ENCODE assay signal across 7 cellular contexts in the genomic region with DNA sequence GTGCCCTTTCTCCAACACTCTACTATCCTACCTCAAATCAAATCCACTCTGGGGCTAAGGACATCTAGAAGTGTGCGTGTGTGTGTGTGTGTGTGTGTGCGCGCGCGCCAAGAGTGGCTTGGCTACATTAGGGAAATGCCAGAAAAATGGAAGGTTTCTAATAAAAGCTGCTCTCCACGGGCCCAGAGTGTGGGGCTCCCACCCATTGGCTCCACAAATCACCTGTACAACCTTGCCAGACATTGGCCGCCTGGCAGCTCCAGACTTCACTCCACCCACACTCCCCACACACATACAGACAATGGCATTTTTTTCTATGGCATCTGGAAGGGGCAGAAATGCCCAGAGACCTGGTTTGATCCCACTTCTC. TPM values are rescaled to one million over a fixed set of nuclear protein-coding genes. Genes with fewer than 3 reads are reported as not detected.
DNase-seq lines count a peak whose midpoint lies in the region; ATAC-seq and TF ChIP-seq lines count a peak whose summit lies in the region.

No MANE protein-coding gene starts in this region.

- peaks cover 19% of the 10 kb centered on the region for H3K27me3 ChIP-seq in HUES48 (ENCODE audit: control insufficient read depth, insufficient read depth, low read length)

- peak overlapping the region; percentile 57 for H3K4me3 ChIP-seq in HUES48 (ENCODE audit: low read depth, low read length)
- H3K4me3 ChIP-seq in iPS-18c (ENCODE audit: insufficient read depth, low read depth, low read length) = peak overlapping the region; percentile 64; the same call in 1 of the 2 replicates
- H3K4me3 ChIP-seq in OCI-LY7 (ENCODE audit: low read depth, low read length, poor library complexity, severe bottlenecking) = no peak overlapping the region

- TF ChIP-seq CTCF in WTC11 (IDR thresholded peaks at IDR 0.05) (no peak), OCI-LY7 (conservative IDR thresholded peaks at IDR 0.05; ENCODE audit: low read length) (no peak)

- ATAC-seq in WTC11 = no peak
- ATAC-seq in stimulated activated memory B cell treated with anti-CD40 and anti-IgM and Interleukin-4, amounts not matched to agents 10 μg/mL and 1 μg/mL and 100 μg/mL, for 72 hours = no peak
- ATAC-seq in GM18907 (IDR thresholded peaks at IDR 0.05; ENCODE audit: unreplicated experiment) = no peak

- POLR2A ChIA-PET in WTC11 (lab: Charles Lee) = no interaction called here
- POLR2A ChIA-PET in OCI-LY7 (lab: Charles Lee) = no interaction called here

- H3K79me2 ChIP-seq in OCI-LY7 (ENCODE audit: insufficient read depth, low read depth, low read length) = no peaks in the 10 kb centered on the region

- no peaks in the 10 kb centered on the region for H3K9me3 Mint-ChIP-seq in WTC11
- no peaks in the 10 kb centered on the region for H3K9me3 Mint-ChIP-seq in stimulated activated memory B cell treated with anti-CD40 and anti-IgM and Interleukin-4, amounts not matched to agents 10 μg/mL and 1 μg/mL and 100 μg/mL, for 72 hours

- no peak overlapping the region for H2AFZ ChIP-seq in OCI-LY7 (ENCODE audit: low read length)

- H3K36me3 ChIP-seq in HUES48 (ENCODE audit: control insufficient read depth, insufficient read depth, low read length) (no peaks in the 10 kb centered on the region), OCI-LY7 (ENCODE audit: insufficient read depth, low read length) (no peaks in the 10 kb centered on the region)

- H3K9me2 ChIP-seq in OCI-LY7 (ENCODE audit: insufficient read depth, low read length) = no peaks in the 10 kb centered on the region

- H3K4me3 Mint-ChIP-seq in WTC11 = peak overlapping the region; percentile 70
- H3K4me3 Mint-ChIP-seq in stimulated activated memory B cell treated with anti-CD40 and anti-IgM and Interleukin-4, amounts not matched to agents 10 μg/mL and 1 μg/mL and 100 μg/mL, for 72 hours = peak overlapping the region; percentile 75

- CTCF ChIA-PET in WTC11 (lab: Charles Lee) = interaction anchor here (0.6 to 2.6 kb wide), 12 partner anchors 16 to 297 kb away, joined by 3 to 19 read pairs (median 3); a partner anchor contains a TSS
- CTCF ChIA-PET in OCI-LY7 (lab: Charles Lee; ENCODE audit: unreplicated experiment) = no interaction called here

- H3K27ac ChIP-seq in HUES48 (ENCODE audit: low read depth, low read length) = no peak overlapping the region
- no peak overlapping the region for H3K27ac ChIP-seq in OCI-LY7 (ENCODE audit: low read depth, low read length, poor library complexity, severe bottlenecking)

- H3K36me3 Mint-ChIP-seq in WTC11 = no peaks in the 10 kb centered on the region
- H3K36me3 Mint-ChIP-seq in stimulated activated memory B cell treated with anti-CD40 and anti-IgM and Interleukin-4, amounts not matched to agents 10 μg/mL and 1 μg/mL and 100 μg/mL, for 72 hours = no peaks in the 10 kb centered on the region

- no peak overlapping the region for H3K9ac ChIP-seq in HUES48 (ENCODE audit: low read depth, low read length)

- H3K4me2 ChIP-seq in OCI-LY7 (ENCODE audit: low read length) = no peak overlapping the region

- H3K27me3 Mint-ChIP-seq in WTC11 (ENCODE audit: low read depth) = peaks cover 27% of the 10 kb centered on the region
- H3K27me3 Mint-ChIP-seq in stimulated activated memory B cell treated with anti-CD40 and anti-IgM and Interleukin-4, amounts not matched to agents 10 μg/mL and 1 μg/mL and 100 μg/mL, for 72 hours = peaks cover 46% of the 10 kb centered on the region

- H4K20me1 ChIP-seq in OCI-LY7 (ENCODE audit: insufficient read depth, low read length) = no peaks in the 10 kb centered on the region

- no peak for DNase-seq in WTC11 (ENCODE audit: low spot score)
- DNase-seq in inferior parietal cortex (ENCODE audit: extremely low spot score) = no peak
- no peak for DNase-seq in OCI-LY7 (ENCODE audit: low spot score)

- peaks cover 8% of the 10 kb centered on the region for H3K4me1 Mint-ChIP-seq in WTC11
- peaks cover 9% of the 10 kb centered on the region for H3K4me1 Mint-ChIP-seq in stimulated activated memory B cell treated with anti-CD40 and anti-IgM and Interleukin-4, amounts not matched to agents 10 μg/mL and 1 μg/mL and 100 μg/mL, for 72 hours

- BruUV-seq in OCI-LY7 (replicated peaks; lab: Mats Ljungman, UMichigan) = no TSS peak

- intact Hi-C loops in OCI-LY7 (cut with micrococcal nuclease; ENCODE audit: unreplicated experiment) = no loop called here

- H3K9me3 ChIP-seq in HUES48 (ENCODE audit: control insufficient read depth, insufficient read depth, low read length) = no peaks in the 10 kb centered on the region
- H3K9me3 ChIP-seq in iPS-18c (ENCODE audit: control insufficient read depth, insufficient read depth, low read length) = no peaks in the 10 kb centered on the region
- H3K9me3 ChIP-seq in OCI-LY7 (ENCODE audit: low read length) = no peaks in the 10 kb centered on the region

- peaks cover 4% of the 10 kb centered on the region for H3K4me1 ChIP-seq in HUES48 (ENCODE audit: control insufficient read depth, insufficient read depth, low read length)
- H3K4me1 ChIP-seq in OCI-LY7 (ENCODE audit: insufficient read depth, low read length, poor library complexity, severe bottlenecking) = no peaks in the 10 kb centered on the region

- H3K27ac Mint-ChIP-seq in WTC11 = no peak overlapping the region
- peak overlapping the region; percentile 61 for H3K27ac Mint-ChIP-seq in stimulated activated memory B cell treated with anti-CD40 and anti-IgM and Interleukin-4, amounts not matched to agents 10 μg/mL and 1 μg/mL and 100 μg/mL, for 72 hours

TF ChIP-seq in WTC11, 78 proteins besides CTCF, POLR2A, EP300 and RAD21 (continues in another document):
- TF ChIP-seq, protein P1, sequence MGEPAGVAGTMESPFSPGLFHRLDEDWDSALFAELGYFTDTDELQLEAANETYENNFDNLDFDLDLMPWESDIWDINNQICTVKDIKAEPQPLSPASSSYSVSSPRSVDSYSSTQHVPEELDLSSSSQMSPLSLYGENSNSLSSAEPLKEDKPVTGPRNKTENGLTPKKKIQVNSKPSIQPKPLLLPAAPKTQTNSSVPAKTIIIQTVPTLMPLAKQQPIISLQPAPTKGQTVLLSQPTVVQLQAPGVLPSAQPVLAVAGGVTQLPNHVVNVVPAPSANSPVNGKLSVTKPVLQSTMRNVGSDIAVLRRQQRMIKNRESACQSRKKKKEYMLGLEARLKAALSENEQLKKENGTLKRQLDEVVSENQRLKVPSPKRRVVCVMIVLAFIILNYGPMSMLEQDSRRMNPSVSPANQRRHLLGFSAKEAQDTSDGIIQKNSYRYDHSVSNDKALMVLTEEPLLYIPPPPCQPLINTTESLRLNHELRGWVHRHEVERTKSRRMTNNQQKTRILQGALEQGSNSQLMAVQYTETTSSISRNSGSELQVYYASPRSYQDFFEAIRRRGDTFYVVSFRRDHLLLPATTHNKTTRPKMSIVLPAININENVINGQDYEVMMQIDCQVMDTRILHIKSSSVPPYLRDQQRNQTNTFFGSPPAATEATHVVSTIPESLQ (CRISPR knock-in tag; IDR thresholded peaks at IDR 0.05) = no peak
- TF ChIP-seq, protein P2, sequence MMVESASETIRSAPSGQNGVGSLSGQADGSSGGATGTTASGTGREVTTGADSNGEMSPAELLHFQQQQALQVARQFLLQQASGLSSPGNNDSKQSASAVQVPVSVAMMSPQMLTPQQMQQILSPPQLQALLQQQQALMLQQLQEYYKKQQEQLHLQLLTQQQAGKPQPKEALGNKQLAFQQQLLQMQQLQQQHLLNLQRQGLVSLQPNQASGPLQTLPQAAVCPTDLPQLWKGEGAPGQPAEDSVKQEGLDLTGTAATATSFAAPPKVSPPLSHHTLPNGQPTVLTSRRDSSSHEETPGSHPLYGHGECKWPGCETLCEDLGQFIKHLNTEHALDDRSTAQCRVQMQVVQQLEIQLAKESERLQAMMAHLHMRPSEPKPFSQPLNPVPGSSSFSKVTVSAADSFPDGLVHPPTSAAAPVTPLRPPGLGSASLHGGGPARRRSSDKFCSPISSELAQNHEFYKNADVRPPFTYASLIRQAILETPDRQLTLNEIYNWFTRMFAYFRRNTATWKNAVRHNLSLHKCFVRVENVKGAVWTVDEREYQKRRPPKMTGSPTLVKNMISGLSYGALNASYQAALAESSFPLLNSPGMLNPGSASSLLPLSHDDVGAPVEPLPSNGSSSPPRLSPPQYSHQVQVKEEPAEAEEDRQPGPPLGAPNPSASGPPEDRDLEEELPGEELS (CRISPR knock-in tag; IDR thresholded peaks at IDR 0.05) = no peak
- TF ChIP-seq, protein P3, sequence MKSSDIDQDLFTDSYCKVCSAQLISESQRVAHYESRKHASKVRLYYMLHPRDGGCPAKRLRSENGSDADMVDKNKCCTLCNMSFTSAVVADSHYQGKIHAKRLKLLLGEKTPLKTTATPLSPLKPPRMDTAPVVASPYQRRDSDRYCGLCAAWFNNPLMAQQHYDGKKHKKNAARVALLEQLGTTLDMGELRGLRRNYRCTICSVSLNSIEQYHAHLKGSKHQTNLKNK (CRISPR knock-in tag; IDR thresholded peaks at IDR 0.05) = no peak
- TF ChIP-seq, protein P4, sequence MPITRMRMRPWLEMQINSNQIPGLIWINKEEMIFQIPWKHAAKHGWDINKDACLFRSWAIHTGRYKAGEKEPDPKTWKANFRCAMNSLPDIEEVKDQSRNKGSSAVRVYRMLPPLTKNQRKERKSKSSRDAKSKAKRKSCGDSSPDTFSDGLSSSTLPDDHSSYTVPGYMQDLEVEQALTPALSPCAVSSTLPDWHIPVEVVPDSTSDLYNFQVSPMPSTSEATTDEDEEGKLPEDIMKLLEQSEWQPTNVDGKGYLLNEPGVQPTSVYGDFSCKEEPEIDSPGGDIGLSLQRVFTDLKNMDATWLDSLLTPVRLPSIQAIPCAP (CRISPR knock-in tag; IDR thresholded peaks at IDR 0.05) = no peak
- no peak for TF ChIP-seq JAZF1 (CRISPR knock-in tag; IDR thresholded peaks at IDR 0.05)
- TF ChIP-seq, protein P5, sequence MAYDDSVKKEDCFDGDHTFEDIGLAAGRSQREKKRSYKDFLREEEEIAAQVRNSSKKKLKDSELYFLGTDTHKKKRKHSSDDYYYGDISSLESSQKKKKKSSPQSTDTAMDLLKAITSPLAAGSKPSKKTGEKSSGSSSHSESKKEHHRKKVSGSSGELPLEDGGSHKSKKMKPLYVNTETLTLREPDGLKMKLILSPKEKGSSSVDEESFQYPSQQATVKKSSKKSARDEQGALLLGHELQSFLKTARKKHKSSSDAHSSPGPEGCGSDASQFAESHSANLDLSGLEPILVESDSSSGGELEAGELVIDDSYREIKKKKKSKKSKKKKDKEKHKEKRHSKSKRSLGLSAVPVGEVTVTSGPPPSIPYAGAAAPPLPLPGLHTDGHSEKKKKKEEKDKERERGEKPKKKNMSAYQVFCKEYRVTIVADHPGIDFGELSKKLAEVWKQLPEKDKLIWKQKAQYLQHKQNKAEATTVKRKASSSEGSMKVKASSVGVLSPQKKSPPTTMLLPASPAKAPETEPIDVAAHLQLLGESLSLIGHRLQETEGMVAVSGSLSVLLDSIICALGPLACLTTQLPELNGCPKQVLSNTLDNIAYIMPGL (CRISPR knock-in tag; IDR thresholded peaks at IDR 0.05) = no peak

RNA-seq across cellular contexts. Expression of a gene that starts 30.3 kb away (rescaled TPM):
- total RNA-seq in WTC11 (2021) (0.81 to 1.1 TPM (median 0.85 TPM) in 3 replicates), OCI-LY7 (2022) (not detected in 2 replicates)
- not detected in 2 replicates for total RNA-seq in OCI-LY7 (2014; rRNA removed; shearing (Covaris generic))

RNA-seq across cellular contexts. Expression of a gene that starts 50.4 kb away (rescaled TPM):
- total RNA-seq in WTC11 (2021) (1.2 to 1.6 TPM (median 1.5 TPM) in 3 replicates), OCI-LY7 (2022) (23.6 and 29.5 TPM in 2 replicates)
- total RNA-seq in OCI-LY7 (2014; rRNA removed; shearing (Covaris generic)) = 16.8 and 24.0 TPM in 2 replicates

RNA-seq across cellular contexts. Expression of a gene that starts 50.5 kb away (rescaled TPM):
- 0.34 to 0.70 TPM (median 0.50 TPM) in 3 replicates for total RNA-seq in WTC11 (2021)
- 13.3 and 15.4 TPM in 2 replicates for total RNA-seq in OCI-LY7 (2014; rRNA removed; shearing (Covaris generic))
- total RNA-seq in OCI-LY7 (2022) = 32.6 and 33.4 TPM in 2 replicates
